Comparison of ENCODE assay signal across 9 cellular contexts in genomic region chr9:96061293-96061987, GRCh38.
DNase-seq lines count a peak whose midpoint lies in the region; ATAC-seq, FAIRE-seq and TF ChIP-seq lines count a peak whose summit lies in the region.
"Had no signal": no experiment of that assay in that cellular context is flagged by ENCODE, and none has a peak within 500 bp of the region (broad histone marks: within the 10 kb centered on the region; RNA-seq: fewer than 3 reads in every experiment).

No MANE protein-coding gene starts in this region.

- peaks cover 17% of the 10 kb centered on the region for H3K9me3 Mint-ChIP-seq in nephron

- no peak for ATAC-seq in GM18502 (IDR thresholded peaks at IDR 0.05; ENCODE audit: poor library complexity, unreplicated experiment)

- peaks cover 23% of the 10 kb centered on the region for H3K4me1 Mint-ChIP-seq in nephron

- H3K27ac Mint-ChIP-seq in nephron: peak overlapping the region; percentile 41 to 69 (median 58)
- H3K27ac Mint-ChIP-seq: activated naive CD4-positive, alpha-beta T cell treated with anti-CD3 and anti-CD28 coated beads, Interleukin-2, amount 50 U/mL, for 24 hours had no signal

- TF ChIP-seq CTCF in nephron (IDR thresholded peaks at IDR 0.05; ENCODE audit: unreplicated experiment in 3 of 3): peak; percentile 17 to 42 (median 17)

- no peaks in the 10 kb centered on the region for H3K36me3 Mint-ChIP-seq in nephron (ENCODE audit: low read depth)
- H3K36me3 Mint-ChIP-seq: activated naive CD4-positive, alpha-beta T cell treated with anti-CD3 and anti-CD28 coated beads, Interleukin-2, amount 50 U/mL, for 24 hours had no signal

- no peak overlapping the region for H3K4me3 Mint-ChIP-seq in nephron
- H3K4me3 Mint-ChIP-seq: activated naive CD4-positive, alpha-beta T cell treated with anti-CD3 and anti-CD28 coated beads, Interleukin-2, amount 50 U/mL, for 24 hours had no signal

- TF ChIP-seq POLR2A in erythroblast (IDR thresholded peaks at IDR 0.05; ENCODE audit: low read length): no peak

- DNase-seq in GM04504 (ENCODE audit: low read depth): peak; percentile 13
- peak; percentile 37 for DNase-seq in NAMALWA (ENCODE audit: low spot score)
- DNase-seq in activated CD8-positive, alpha-beta memory T cell treated with anti-CD3 and anti-CD28 coated beads for 24 hours: peak; percentile 73
- peak; percentile 9 to 24 for DNase-seq in erythroblast (lab: John Stamatoyannopoulos, UW)
- DNase-seq in urothelium cell line (ENCODE audit: low spot score): peak; percentile 63
- no peak for DNase-seq in NCI-H446 (lab: John Stamatoyannopoulos, UW)

- FAIRE-seq in urothelium cell line (lab: Jason Lieb, UNC): no peak

- no peaks in the 10 kb centered on the region for H3K27me3 Mint-ChIP-seq in nephron (ENCODE audit: low read depth)
- H3K27me3 Mint-ChIP-seq: activated naive CD4-positive, alpha-beta T cell treated with anti-CD3 and anti-CD28 coated beads, Interleukin-2, amount 50 U/mL, for 24 hours had no signal

Comparison
In these comparisons a context has a peak if more than half of its experiments do, and no peak if none do; other contexts are left out.
1. DNase-seq: peak in GM04504 (single experiment), NAMALWA (single experiment), activated CD8-positive, alpha-beta memory T cell treated with anti-CD3 and anti-CD28 coated beads for 24 hours (single experiment), erythroblast (2 of 2) and urothelium cell line (single experiment); none in NCI-H446 (0 of 2).